Comparison of ENCODE assay signal across 25 cellular contexts in the genomic region with DNA sequence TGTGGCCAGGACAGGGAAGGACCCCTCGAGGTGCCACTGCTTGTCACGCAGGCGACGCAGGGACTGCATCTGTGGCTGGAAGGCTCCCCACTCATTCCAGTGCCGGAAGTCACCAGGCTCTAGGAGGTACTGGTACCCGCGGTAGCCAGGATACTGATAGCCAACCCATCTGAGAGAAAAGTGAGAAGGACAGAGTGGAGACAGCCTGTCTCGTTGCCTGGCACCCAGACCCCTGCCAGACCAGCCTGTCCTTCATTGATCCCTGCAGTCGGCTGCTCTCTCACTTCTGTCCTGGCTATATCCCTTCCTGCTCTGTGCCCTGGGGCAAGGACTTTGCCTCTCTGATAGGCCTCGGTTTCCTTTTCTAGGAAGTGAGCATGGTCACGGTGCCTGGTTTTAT. TPM values are rescaled to one million over a fixed set of nuclear protein-coding genes. Genes with fewer than 3 reads are reported as not detected.
"Had no signal": no experiment of that assay in that cellular context is flagged by ENCODE, and none has a peak within 500 bp of the region (broad histone marks: within the 10 kb centered on the region; RNA-seq: fewer than 3 reads in every experiment).

No MANE protein-coding gene starts in this region.

- ATAC-seq: activated naive CD8-positive, alpha-beta T cell treated with anti-CD3 and anti-CD28 coated beads, Interleukin-2, amount 50 U/mL, for 24 hours; left lobe of liver; psoas muscle; right cardiac atrium; stimulated activated naive CD8-positive, alpha-beta T cell treated with anti-CD3 and anti-CD28 coated beads, Interleukin-15, amount 100 ng/mL, for 72 hours had no signal

- H3K4me3 ChIP-seq: lung, neural progenitor cell, psoas muscle, suprapubic skin, transverse colon had no signal

- H3K9me3 ChIP-seq: psoas muscle, suprapubic skin, transverse colon had no signal

- H3K9ac ChIP-seq: neural progenitor cell had no signal

- DNase-seq: activated CD4-positive, alpha-beta T cell treated with anti-CD3 and anti-CD28 coated beads for 1 hour; activated CD8-positive, alpha-beta memory T cell treated with anti-CD3 and anti-CD28 coated beads for 24 hours; activated CD8-positive, alpha-beta memory T cell treated with anti-CD3 and anti-CD28 coated beads, Interleukin-2, amount 50 U/mL, for 48 hours; activated effector memory CD4-positive, alpha-beta T cell treated with Interleukin-2 at 50 U/mL for 16 hours; activated naive CD4-positive, alpha-beta T cell treated with anti-CD3 and anti-CD28 coated beads, Interleukin-2, amount 10 ng/mL, durations not matched to agents 7 days and 5 days; activated naive CD8-positive, alpha-beta T cell treated with anti-CD3 and anti-CD28 coated beads, Interleukin-2, amount 50 U/mL, for 24 hours; activated T-cell treated with anti-CD3 and anti-CD28 coated beads, Interleukin-2, amount 50 U/mL, for 48 hours; anterior cingulate cortex; caudate nucleus; hypothalamus; kidney; midbrain; psoas muscle; right cardiac atrium; stimulated activated CD4-positive, alpha-beta T cell treated with anti-CD3 and anti-CD28 coated beads, Interleukin-15, amount 100 ng/mL, for 24 hours; stimulated activated CD4-positive, alpha-beta T cell treated with anti-CD3 and anti-CD28 coated beads, Interleukin-4, amount 100 ng/mL, for 1 hour; stimulated activated naive CD8-positive, alpha-beta T cell treated with anti-CD3 and anti-CD28 coated beads, Interleukin-15, amount 100 ng/mL, for 72 hours; T-helper 2 cell; transverse colon; WERI-Rb-1 had no signal

- H3K36me3 ChIP-seq: neural progenitor cell, suprapubic skin, transverse colon, WERI-Rb-1 had no signal

- H3K27ac ChIP-seq: neural progenitor cell, psoas muscle, suprapubic skin, transverse colon, WERI-Rb-1 had no signal

- H3K4me1 ChIP-seq: neural progenitor cell, psoas muscle, suprapubic skin, transverse colon had no signal

- H3K27me3 ChIP-seq: neural progenitor cell, suprapubic skin, transverse colon had no signal

- H2AFZ ChIP-seq: neural progenitor cell had no signal

- H3K4me2 ChIP-seq: neural progenitor cell had no signal

RNA-seq across cellular contexts. Expression of gene CRYBA4, which starts 22.3 kb away (rescaled TPM):
- polyA plus RNA-seq: esophagus, psoas muscle, right cardiac atrium had no signal
